8 cellular contexts compared by ENCODE assay signal in the genomic region with DNA sequence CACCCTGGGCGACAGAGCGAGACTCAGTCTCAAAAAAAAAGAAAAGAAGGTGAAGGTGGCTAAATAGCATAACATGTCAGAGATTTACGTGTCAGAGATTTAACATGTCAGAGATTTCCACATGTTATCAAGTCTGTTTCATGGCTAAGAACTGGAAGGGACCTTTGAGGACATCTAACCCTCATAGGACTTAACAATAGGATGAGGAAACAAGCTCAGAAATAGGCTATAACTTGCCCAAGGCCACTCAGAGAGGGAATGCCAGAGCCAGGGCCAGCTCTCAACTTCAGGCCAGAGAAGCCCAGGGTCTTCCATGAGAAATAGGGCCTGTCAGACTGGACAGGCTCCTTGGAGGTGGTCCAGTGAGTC. TPM values are rescaled to one million over a fixed set of nuclear protein-coding genes. Genes with fewer than 3 reads are reported as not detected.
DNase-seq lines count a peak whose midpoint lies in the region; ATAC-seq lines count a peak whose summit lies in the region.

No MANE protein-coding gene starts in this region.

- H3K27ac Mint-ChIP-seq in activated T-helper 1 cell treated with anti-CD3 and anti-CD28 coated beads, Interleukin-12 subunit alpha, Interleukin-12 subunit beta, Interleukin-2, Interleukin-4 antibody, amounts not matched to agents 30 ng/mL and 10 ng/mL and 1 ng/mL, durations not matched to agents 14 hours and 24 hours and 36 hours, result peak overlapping the region; percentile 78

- H3K4me1 ChIP-seq in iPS-15b (ENCODE audit: control insufficient read depth, insufficient read depth, low read length), result peaks cover 3% of the 10 kb centered on the region

- H3K4me3 Mint-ChIP-seq in activated T-helper 1 cell treated with anti-CD3 and anti-CD28 coated beads, Interleukin-12 subunit alpha, Interleukin-12 subunit beta, Interleukin-2, Interleukin-4 antibody, amounts not matched to agents 30 ng/mL and 10 ng/mL and 1 ng/mL, durations not matched to agents 14 hours and 24 hours and 36 hours, result peak overlapping the region; percentile 92

- no peaks in the 10 kb centered on the region for H3K36me3 Mint-ChIP-seq in activated T-helper 1 cell treated with anti-CD3 and anti-CD28 coated beads, Interleukin-12 subunit alpha, Interleukin-12 subunit beta, Interleukin-2, Interleukin-4 antibody, amounts not matched to agents 30 ng/mL and 10 ng/mL and 1 ng/mL, durations not matched to agents 14 hours and 24 hours and 36 hours (ENCODE audit: low read depth)

- H3K4me1 Mint-ChIP-seq in activated T-helper 1 cell treated with anti-CD3 and anti-CD28 coated beads, Interleukin-12 subunit alpha, Interleukin-12 subunit beta, Interleukin-2, Interleukin-4 antibody, amounts not matched to agents 30 ng/mL and 10 ng/mL and 1 ng/mL, durations not matched to agents 14 hours and 24 hours and 36 hours (ENCODE audit: low read depth), result peaks cover 15% of the 10 kb centered on the region

- H3K27me3 ChIP-seq in iPS-15b (ENCODE audit: control insufficient read depth, insufficient read depth, low read length), result peaks cover 10% of the 10 kb centered on the region

- H3K36me3 ChIP-seq in iPS-15b (ENCODE audit: control insufficient read depth, insufficient read depth, low read length), result no peaks in the 10 kb centered on the region

- H3K4me3 ChIP-seq in iPS-15b (ENCODE audit: low read depth, low read length), result peak overlapping the region; percentile 56

- no peaks in the 10 kb centered on the region for H3K9me3 Mint-ChIP-seq in activated T-helper 1 cell treated with anti-CD3 and anti-CD28 coated beads, Interleukin-12 subunit alpha, Interleukin-12 subunit beta, Interleukin-2, Interleukin-4 antibody, amounts not matched to agents 30 ng/mL and 10 ng/mL and 1 ng/mL, durations not matched to agents 14 hours and 24 hours and 36 hours

- intact Hi-C loops in Right ventricle myocardium superior (cut with DNase I), result no loop called here
- intact Hi-C loops in Right ventricle myocardium inferior (cut with DNase I), result loop anchor here (2.0 to 5.0 kb wide), 3 partner anchors 37 to 58 kb away; a partner anchor contains a TSS
- intact Hi-C loops in activated T-helper 1 cell treated with anti-CD3 and anti-CD28 coated beads, Interleukin-12 subunit alpha, Interleukin-12 subunit beta, Interleukin-2, Interleukin-4 antibody, amounts not matched to agents 30 ng/mL and 10 ng/mL and 1 ng/mL, durations not matched to agents 14 hours and 24 hours and 36 hours (cut with micrococcal nuclease), result loop anchor here (1.0 to 2.0 kb wide), 10 partner anchors 15 to 143 kb away; a partner anchor contains a TSS

- no peaks in the 10 kb centered on the region for H3K9me3 ChIP-seq in iPS-15b (ENCODE audit: control insufficient read depth, insufficient read depth, low read length)

- peaks cover 4% of the 10 kb centered on the region for H3K27me3 Mint-ChIP-seq in activated T-helper 1 cell treated with anti-CD3 and anti-CD28 coated beads, Interleukin-12 subunit alpha, Interleukin-12 subunit beta, Interleukin-2, Interleukin-4 antibody, amounts not matched to agents 30 ng/mL and 10 ng/mL and 1 ng/mL, durations not matched to agents 14 hours and 24 hours and 36 hours (ENCODE audit: insufficient read depth)

- DNase-seq in Right ventricle myocardium superior (no peak), Right ventricle myocardium inferior (ENCODE audit: missing footprints) (no peak)
- no peak for DNase-seq in activated T-helper 1 cell treated with anti-CD3 and anti-CD28 coated beads, Interleukin-12 subunit alpha, Interleukin-12 subunit beta, Interleukin-2, Interleukin-4 antibody, amounts not matched to agents 30 ng/mL and 10 ng/mL and 1 ng/mL, durations not matched to agents 14 hours and 24 hours and 36 hours (ENCODE audit: low spot score)
- DNase-seq in stimulated activated naive CD8-positive, alpha-beta T cell treated with anti-CD3 and anti-CD28 coated beads, Interleukin-15, Interleukin-2, amounts not matched to agents 100 U/mL and 50 U/mL, for 24 hours, result no peak
- DNase-seq in stimulated activated CD4-positive, alpha-beta T cell treated with anti-CD3 and anti-CD28 coated beads, Interleukin-15, amount 100 ng/mL, for 24 hours, result no peak

- H3K9ac ChIP-seq in iPS-15b (ENCODE audit: low read depth, low read length), result peak overlapping the region; percentile 65

- peak; percentile 24 for ATAC-seq in Right ventricle myocardium superior (ENCODE audit: poor library complexity)
- no peak for ATAC-seq in Right ventricle myocardium inferior
- ATAC-seq in stimulated activated naive CD8-positive, alpha-beta T cell treated with anti-CD3 and anti-CD28 coated beads, Interleukin-15, Interleukin-2, amounts not matched to agents 100 U/mL and 50 U/mL, for 24 hours, result peak; percentile 0
- ATAC-seq in GM18517 (IDR thresholded peaks at IDR 0.05; ENCODE audit: unreplicated experiment), result no peak
- no peak for ATAC-seq in GM21786 (IDR thresholded peaks at IDR 0.05; ENCODE audit: unreplicated experiment)

RNA-seq across cellular contexts. Expression of a gene that starts 26.8 kb away (rescaled TPM):
- total RNA-seq in Right ventricle myocardium superior (16.5 TPM), Right ventricle myocardium inferior (17.4 TPM)
- 2.7 and 3.2 TPM in 2 replicates for total RNA-seq in activated T-helper 1 cell treated with anti-CD3 and anti-CD28 coated beads, Interleukin-12 subunit alpha, Interleukin-12 subunit beta, Interleukin-2, Interleukin-4 antibody, amounts not matched to agents 30 ng/mL and 10 ng/mL and 1 ng/mL, durations not matched to agents 14 hours and 24 hours and 36 hours

RNA-seq across cellular contexts. Expression of a gene that starts 51.7 kb away (rescaled TPM):
- 29.4 TPM for total RNA-seq in Right ventricle myocardium superior
- 42.6 TPM for total RNA-seq in Right ventricle myocardium inferior
- 98.2 and 98.5 TPM in 2 replicates for total RNA-seq in activated T-helper 1 cell treated with anti-CD3 and anti-CD28 coated beads, Interleukin-12 subunit alpha, Interleukin-12 subunit beta, Interleukin-2, Interleukin-4 antibody, amounts not matched to agents 30 ng/mL and 10 ng/mL and 1 ng/mL, durations not matched to agents 14 hours and 24 hours and 36 hours

RNA-seq across cellular contexts. Expression of a gene that starts 51.9 kb away (rescaled TPM):
- total RNA-seq in Right ventricle myocardium superior, result 0.46 TPM
- total RNA-seq in Right ventricle myocardium inferior, result 0.89 TPM
- 4.4 and 5.6 TPM in 2 replicates for total RNA-seq in activated T-helper 1 cell treated with anti-CD3 and anti-CD28 coated beads, Interleukin-12 subunit alpha, Interleukin-12 subunit beta, Interleukin-2, Interleukin-4 antibody, amounts not matched to agents 30 ng/mL and 10 ng/mL and 1 ng/mL, durations not matched to agents 14 hours and 24 hours and 36 hours

Comparison
In these comparisons a context has a peak if more than half of its experiments do, and no peak if none do; other contexts are left out.
1. ATAC-seq: peak in Right ventricle myocardium superior (single experiment) and stimulated activated naive CD8-positive, alpha-beta T cell treated with anti-CD3 and anti-CD28 coated beads, Interleukin-15, Interleukin-2, amounts not matched to agents 100 U/mL and 50 U/mL, for 24 hours (single experiment); none in Right ventricle myocardium inferior (single experiment), GM18517 (single experiment) and GM21786 (single experiment).